ENCODE assay signal across 8 cellular contexts in the genomic region with DNA sequence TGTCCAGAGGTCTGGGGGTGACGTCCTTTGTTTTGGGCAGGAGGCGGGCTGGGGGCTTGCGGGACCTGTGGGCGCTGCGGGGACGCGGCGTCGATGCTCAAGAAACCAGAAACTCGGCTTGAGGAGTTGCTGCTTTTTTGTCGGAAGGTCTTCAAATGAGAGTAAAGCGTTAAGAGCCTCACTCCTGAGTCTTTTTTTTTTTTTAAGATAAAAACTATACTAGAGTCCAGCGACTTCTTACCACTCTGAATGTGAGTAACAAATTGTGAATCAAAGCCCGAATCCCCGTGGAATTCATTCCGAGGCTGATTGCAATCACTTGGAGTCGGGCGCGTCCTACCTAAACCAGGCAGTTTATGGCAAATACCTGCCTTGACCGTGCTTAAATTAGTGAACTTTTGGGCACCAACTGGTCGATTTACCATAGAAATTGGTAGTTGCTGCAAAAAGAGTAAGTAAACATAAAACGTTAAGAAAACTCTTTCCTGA. TPM values are rescaled to one million over a fixed set of nuclear protein-coding genes. Genes with fewer than 3 reads are reported as not detected.
DNase-seq lines count a peak whose midpoint lies in the region; ATAC-seq, FAIRE-seq and TF ChIP-seq lines count a peak whose summit lies in the region.

No MANE protein-coding gene starts in this region.

- peak; percentile 48 for DNase-seq in NCI-H146 (lab: John Stamatoyannopoulos, UW)
- no peak for DNase-seq in NCI-H146 treated with DMSO at 0.1 percent for 48 hours (lab: John Stamatoyannopoulos, UW; ENCODE audit: unreplicated experiment)
- peak; percentile 37 for DNase-seq in small intestine

- no peaks in the 10 kb centered on the region for H4K20me1 ChIP-seq in KMS-11 (ENCODE audit: insufficient read depth)

- no peaks in the 10 kb centered on the region for H3K9me3 ChIP-seq in iPS-20b (ENCODE audit: insufficient read depth, low read depth, low read length)
- no peaks in the 10 kb centered on the region for H3K9me3 ChIP-seq in small intestine (ENCODE audit: control insufficient read depth, low read depth)

- peak overlapping the region; percentile 75 for H2AFZ ChIP-seq in KMS-11 (ENCODE audit: low read depth)

- H3K4me1 ChIP-seq in KMS-11 (ENCODE audit: low read depth, poor library complexity, severe bottlenecking) = peaks cover 11% of the 10 kb centered on the region
- H3K4me1 ChIP-seq in iPS-20b (ENCODE audit: insufficient read depth, low read length) = 0 out of 2 replicates have a peak, but pooled peaks cover 5% of the 10 kb centered on the region
- peaks cover 0 to 3% of the 10 kb centered on the region in 2 donors for H3K4me1 ChIP-seq in small intestine (ENCODE audit: control insufficient read depth in 2 of 2, insufficient read depth in 1 of 2, low read depth in 1 of 2, low read length in 1 of 2)

- no peak for TF ChIP-seq CTCF in KMS-11 (conservative IDR thresholded peaks at IDR 0.05; ENCODE audit: low read depth, low read length)

- peak overlapping the region; percentile 72 for H3K4me2 ChIP-seq in KMS-11

- H3K27me3 ChIP-seq in KMS-11 (ENCODE audit: insufficient read depth, low read depth) = no peaks in the 10 kb centered on the region
- H3K27me3 ChIP-seq in iPS-20b (ENCODE audit: insufficient read depth, low read length) = peaks cover 14% of the 10 kb centered on the region
- H3K27me3 ChIP-seq in small intestine (ENCODE audit: control insufficient read depth in 2 of 2, insufficient read depth in 2 of 2, low read length in 2 of 2) = no peaks in the 10 kb centered on the region

- no peak for ATAC-seq in HG03045 (IDR thresholded peaks at IDR 0.05; ENCODE audit: unreplicated experiment)
- ATAC-seq in HG03280 (IDR thresholded peaks at IDR 0.05; ENCODE audit: unreplicated experiment) = no peak

- H3K9ac ChIP-seq in KMS-11 (peak overlapping the region; percentile 19; the same call in 1 of the 2 replicates), iPS-20b (ENCODE audit: low read depth, low read length) (peak overlapping the region; percentile 76; the same call in 1 of the 2 replicates)

- no peak for FAIRE-seq in small intestine (lab: Jason Lieb, UNC)

- 1% methylated on average over 22 of the region's 22 CpGs for WGBS in small intestine, 3 donors

- H3K79me2 ChIP-seq in KMS-11 (ENCODE audit: insufficient read depth, low read depth) = no peaks in the 10 kb centered on the region

- no peak overlapping the region for H3K4me3 ChIP-seq in KMS-11 (IDR thresholded peaks at IDR 0.05; ENCODE audit: insufficient read depth, low read depth, low read length)
- peak overlapping the region; percentile 85 for H3K4me3 ChIP-seq in iPS-20b (ENCODE audit: low read length)
- H3K4me3 ChIP-seq in small intestine (ENCODE audit: low read depth in 1 of 2, low read length in 2 of 2) = peak overlapping the region; percentile 59 to 94

- H3K36me3 ChIP-seq in KMS-11 (ENCODE audit: insufficient read depth) (no peaks in the 10 kb centered on the region), iPS-20b (ENCODE audit: insufficient read depth, low read depth, low read length) (no peaks in the 10 kb centered on the region), small intestine (ENCODE audit: control insufficient read depth in 2 of 2, insufficient read depth in 2 of 2, low read length in 2 of 2) (no peaks in the 10 kb centered on the region)

- H3K27ac ChIP-seq in KMS-11 (no peak overlapping the region), angular gyrus (ENCODE audit: low read depth, low read length) (peak overlapping the region; percentile 70), iPS-20b (ENCODE audit: low read length) (no peak overlapping the region), small intestine (ENCODE audit: low read depth in 1 of 2, low read length in 1 of 2) (peak overlapping the region; percentile 18 to 33)

RNA-seq across cellular contexts. Expression of a gene that starts 0.6 kb away (rescaled TPM):
- 10 to 100 TPM in 1 of 3 donors, 1 to 10 TPM in 2; 4.1 to 21.5 (median 6.9) TPM for polyA plus RNA-seq in small intestine

RNA-seq across cellular contexts. Expression of a gene that starts 20.5 kb away (rescaled TPM):
- under 1 TPM in 1 of 3 donors, not detected in 2; 0.22 TPM for polyA plus RNA-seq in small intestine

Comparison
In these comparisons a context has a peak if more than half of its experiments do, and no peak if none do; other contexts are left out.
1. H3K27ac ChIP-seq: peak in angular gyrus (single experiment) and small intestine (2 of 2); none in KMS-11 (single experiment) and iPS-20b (single experiment).